In the genomic region with DNA sequence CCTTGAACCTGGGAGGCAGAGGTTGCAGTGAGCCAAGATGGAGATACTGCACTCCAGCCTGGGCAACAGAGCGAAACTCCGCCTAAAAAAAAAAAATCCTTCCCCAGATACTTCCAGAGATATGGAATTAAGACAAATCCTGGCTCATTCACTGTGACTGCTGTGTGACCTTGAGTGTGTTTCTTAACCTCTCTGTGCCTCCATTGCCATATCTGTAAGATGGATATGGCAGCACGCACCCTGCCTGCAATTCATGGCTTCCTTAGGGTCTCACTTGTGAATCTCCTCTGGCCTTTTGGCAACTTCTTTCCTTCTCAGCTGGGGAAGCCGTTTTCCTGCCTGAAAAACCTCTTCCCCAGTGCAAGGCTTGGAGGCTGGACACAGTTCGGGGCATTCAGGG, we compare ENCODE assay signal across 14 cellular contexts. TPM values are rescaled to one million over a fixed set of nuclear protein-coding genes. Genes with fewer than 3 reads are reported as not detected.
DNase-seq lines count a peak whose midpoint lies in the region; ATAC-seq, FAIRE-seq and TF ChIP-seq lines count a peak whose summit lies in the region.
"Had no signal": no experiment of that assay in that cellular context is flagged by ENCODE, and none has a peak within 500 bp of the region (broad histone marks: within the 10 kb centered on the region; RNA-seq: fewer than 3 reads in every experiment).

No MANE protein-coding gene starts in this region.

- ATAC-seq in HepG2 (no peak), right lobe of liver (no peak), HG03457 (IDR thresholded peaks at IDR 0.05; ENCODE audit: unreplicated experiment) (no peak)

- no peaks in the 10 kb centered on the region for H3K79me1 ChIP-seq in neuronal stem cell (ENCODE audit: low read depth, low read length)

- H3K4me1 ChIP-seq in HepG2 (ENCODE audit: insufficient read depth, low read length) (no peaks in the 10 kb centered on the region), right lobe of liver (no peaks in the 10 kb centered on the region), neuronal stem cell (ENCODE audit: control insufficient read depth in 2 of 2, insufficient read depth in 1 of 2, low read depth in 1 of 2, low read length in 2 of 2) (peaks cover 3% of the 10 kb centered on the region in 2 donors)
- H3K4me1 ChIP-seq: BLaER1 treated with 17β-estradiol and CSF1 and Interleukin-3, amounts not matched to agents 10 nM and 100 nM had no signal

- H3K4me3 ChIP-seq in HepG2 (replicated peaks in 1 of 3; ENCODE audit: insufficient read depth in 1 of 3, low read depth in 2 of 3, low read length in 3 of 3): no peak overlapping the region
- no peak overlapping the region for H3K4me3 ChIP-seq in right lobe of liver
- H3K4me3 ChIP-seq in neuronal stem cell (ENCODE audit: low read length in 2 of 2): no peak overlapping the region
- H3K4me3 ChIP-seq: BLaER1 treated with 17β-estradiol and CSF1 and Interleukin-3, amounts not matched to agents 10 nM and 100 nM had no signal

- no peak overlapping the region for H4K91ac ChIP-seq in neuronal stem cell (ENCODE audit: low read depth, low read length, poor library complexity)

- H4K20me1 ChIP-seq in HepG2 (ENCODE audit: insufficient read depth, low read length): no peaks in the 10 kb centered on the region
- H4K20me1 ChIP-seq: BLaER1 treated with 17β-estradiol and CSF1 and Interleukin-3, amounts not matched to agents 10 nM and 100 nM had no signal

- peaks cover 0 to 11% (median 5%) of the 10 kb centered on the region in 5 experiments for H3K9me3 Mint-ChIP-seq in brain

- H3K4me3 Mint-ChIP-seq in brain: peak overlapping the region in 4 of 5 experiments; percentile 30 to 62 (median 46)

- H3K9me3 ChIP-seq in HepG2 (ENCODE audit: low read length) (no peaks in the 10 kb centered on the region), right lobe of liver (no peaks in the 10 kb centered on the region), neuronal stem cell (replicated peaks in 1 of 2; ENCODE audit: control insufficient read depth in 2 of 2, insufficient read depth in 1 of 2, low read depth in 1 of 2, low read length in 2 of 2) (no peaks in the 10 kb centered on the region)
- H3K9me3 ChIP-seq: BLaER1 treated with 17β-estradiol and CSF1 and Interleukin-3, amounts not matched to agents 10 nM and 100 nM had no signal

- H2BK5ac ChIP-seq in neuronal stem cell (ENCODE audit: low read length): no peak overlapping the region

- DNase-seq in HepG2 (ENCODE audit: low spot score): no peak
- no peak for DNase-seq in right lobe of liver
- no peak for DNase-seq in neuronal stem cell (ENCODE audit: low spot score)
- no peak for DNase-seq in head of caudate nucleus
- DNase-seq in retina: no peak
- DNase-seq in GF-D8 (lab: John Stamatoyannopoulos, UW): no peak
- DNase-seq: ACHN; CD4-positive, CD25-positive, alpha-beta regulatory T cell; DMS53 had no signal

- H2BK15ac ChIP-seq in neuronal stem cell (ENCODE audit: low read length): peak overlapping the region; percentile 30

- no peaks in the 10 kb centered on the region for H3K36me3 Mint-ChIP-seq in brain

- in situ Hi-C loops in HepG2 (cut with HindIII; ENCODE audit: extremely low pct_ligation_motif_present, low pct_unique_long_range_greater_than_20kb): no loop called here

- intact Hi-C loops in HepG2 (cut with micrococcal nuclease; ENCODE audit: unreplicated experiment) (no loop called here), right lobe of liver (cut with DNase I) (no loop called here), head of caudate nucleus (cut with DNase I) (no loop called here)

- H3K79me2 ChIP-seq in HepG2 (ENCODE audit: insufficient read depth, low read length): no peaks in the 10 kb centered on the region

- CTCF ChIA-PET in HepG2 (lab: Yijun Ruan, JAX; ENCODE audit: low intra/inter-chr PET ratio, low total read pairs): no interaction called here

- H3K27ac Mint-ChIP-seq in brain: no peak overlapping the region
- H3K27ac Mint-ChIP-seq: CD4-positive, CD25-positive, alpha-beta regulatory T cell had no signal

- no peak overlapping the region for H3K4ac ChIP-seq in neuronal stem cell (ENCODE audit: low read length)

- H3K27ac ChIP-seq in HepG2 (ENCODE audit: extremely low read length, insufficient read depth, low read length) (no peak overlapping the region), right lobe of liver (no peak overlapping the region), neuronal stem cell (replicated peaks; ENCODE audit: low read length) (no peak overlapping the region)
- H3K27ac ChIP-seq: BLaER1 treated with 17β-estradiol and CSF1 and Interleukin-3, amounts not matched to agents 10 nM and 100 nM had no signal

- no peak overlapping the region for H2BK120ac ChIP-seq in neuronal stem cell (ENCODE audit: low read depth, low read length)

- no peak overlapping the region for H2AFZ ChIP-seq in HepG2 (ENCODE audit: low read length)
- H2AFZ ChIP-seq in neuronal stem cell (ENCODE audit: low read length): no peak overlapping the region

- peaks cover 54% of the 10 kb centered on the region for H3K27me3 Mint-ChIP-seq in brain

- no peak for TF ChIP-seq RAD21 in HepG2 (CRISPR knock-in tag; IDR thresholded peaks at IDR 0.05)

- no peak overlapping the region for H2BK12ac ChIP-seq in neuronal stem cell (ENCODE audit: low read length)

- BruUV-seq in HepG2 (replicated peaks; lab: Mats Ljungman, UMichigan): no TSS peak

- no peak for TF ChIP-seq POLR2A in HepG2 (IDR thresholded peaks at IDR 0.05; ENCODE audit: insufficient read depth in 1 of 2, low read depth in 2 of 2, low read length in 2 of 2)
- TF ChIP-seq POLR2A in right lobe of liver (IDR thresholded peaks at IDR 0.05): no peak

- H3K23ac ChIP-seq in neuronal stem cell (ENCODE audit: low read depth, low read length, poor library complexity): no peak overlapping the region

- no peak overlapping the region for H4K8ac ChIP-seq in neuronal stem cell (ENCODE audit: low read depth, low read length)

- H3K9ac ChIP-seq in HepG2 (ENCODE audit: insufficient read depth, low read depth, low read length): no peak overlapping the region
- H3K9ac ChIP-seq in neuronal stem cell (ENCODE audit: low read depth, low read length, poor library complexity): no peak overlapping the region
- H3K9ac ChIP-seq: BLaER1 treated with 17β-estradiol and CSF1 and Interleukin-3, amounts not matched to agents 10 nM and 100 nM had no signal

- WGBS in HepG2 (ENCODE audit: low lambda C conversion rate): 54% methylated on average over 5 of the region's 5 CpGs
- WGBS in right lobe of liver (ENCODE audit: insufficient coverage, low coverage, low lambda C conversion rate, missing lambda C conversion rate): 63% methylated on average over 2 of the region's 5 CpGs
- no CpG with 5 or more reads among the region's 5 CpGs for WGBS in neuronal stem cell (ENCODE audit: extremely low coverage in 2 of 2, insufficient read length in 2 of 2, insufficient replicate concordance in 1 of 2), 2 donors

- H3K27me3 ChIP-seq in HepG2 (ENCODE audit: control insufficient read depth in 1 of 2, insufficient read depth in 2 of 2, low read length in 2 of 2) (peaks cover 11 to 32% of the 10 kb centered on the region in 2 experiments; a peak in 4 of 5 replicates), right lobe of liver (peaks cover 0 to 10% of the 10 kb centered on the region in 2 donors), neuronal stem cell (ENCODE audit: control insufficient read depth in 3 of 3, insufficient read depth in 3 of 3, low read depth in 1 of 3, low read length in 3 of 3) (peaks cover 0 to 41% (median 3%) of the 10 kb centered on the region in 3 experiments)

- peak overlapping the region; percentile 98 for H2AK5ac ChIP-seq in neuronal stem cell (ENCODE audit: low read depth, low read length)

- H3K36me3 ChIP-seq in HepG2 (replicated peaks in 1 of 2; ENCODE audit: control insufficient read depth in 1 of 2, insufficient read depth in 2 of 2, low read length in 2 of 2): no peaks in the 10 kb centered on the region
- no peaks in the 10 kb centered on the region for H3K36me3 ChIP-seq in right lobe of liver
- no peaks in the 10 kb centered on the region for H3K36me3 ChIP-seq in neuronal stem cell (replicated peaks in 1 of 2; ENCODE audit: control insufficient read depth in 2 of 2, insufficient read depth in 2 of 2, low read length in 2 of 2)
- H3K36me3 ChIP-seq: BLaER1 treated with 17β-estradiol and CSF1 and Interleukin-3, amounts not matched to agents 10 nM and 100 nM had no signal

- TF ChIP-seq CTCF in HepG2 (CRISPR knock-in tag; IDR thresholded peaks at IDR 0.05) (no peak), right lobe of liver (IDR thresholded peaks at IDR 0.05) (no peak), brain (conservative IDR thresholded peaks at IDR 0.05) (no peak)

- TF ChIP-seq EP300 in HepG2 (IDR thresholded peaks at IDR 0.05; ENCODE audit: low read depth in 2 of 2, low read length in 2 of 2): no peak
- no peak for TF ChIP-seq EP300 in HepG2 (CRISPR knock-in tag; IDR thresholded peaks at IDR 0.05; ENCODE audit: borderline replicate concordance)

- no peak overlapping the region for H3K18ac ChIP-seq in neuronal stem cell (ENCODE audit: low read length)

- no peak for FAIRE-seq in HepG2 (lab: Jason Lieb, UNC)

- no peak overlapping the region for H3K4me2 ChIP-seq in HepG2 (ENCODE audit: low read depth, low read length)
- H3K4me2 ChIP-seq in neuronal stem cell (ENCODE audit: insufficient read depth, low read length, poor library complexity, severe bottlenecking): no peak overlapping the region
- H3K4me2 ChIP-seq: BLaER1 treated with 17β-estradiol and CSF1 and Interleukin-3, amounts not matched to agents 10 nM and 100 nM had no signal

- no peak overlapping the region for H3K14ac ChIP-seq in neuronal stem cell (ENCODE audit: low read length)

- H3K4me1 Mint-ChIP-seq in brain: peaks cover 13% of the 10 kb centered on the region

- POLR2A ChIA-PET in HepG2 (lab: Yijun Ruan, JAX): no interaction called here

RNA-seq across cellular contexts. Expression of a gene that starts 33.8 kb away (rescaled TPM):
- not detected in 2 replicates for total RNA-seq in HepG2 (2016; rRNA removed; fragmentation: Illumina TruSeq; extraction: Trizol)
- not detected in 2 replicates for total RNA-seq in HepG2 (2016; cell fraction: cytosol; rRNA removed; fragmentation: Illumina TruSeq; extraction: Trizol; ENCODE audit: low read depth)
- total RNA-seq in HepG2 (2016; cell fraction: insoluble cytoplasmic fraction; rRNA removed; fragmentation: Illumina TruSeq; extraction: Trizol): not detected in 2 replicates
- not detected in 2 replicates for total RNA-seq in HepG2 (2016; cell fraction: membrane; rRNA removed; fragmentation: Illumina TruSeq; extraction: Trizol)
- not detected in 2 replicates for total RNA-seq in HepG2 (2016; cell fraction: nucleus; rRNA removed; fragmentation: Illumina TruSeq; extraction: Trizol)
- under 0.01 and 0.01 TPM in 2 replicates for polyA plus RNA-seq in HepG2 (2011; rRNA removed)
- polyA plus RNA-seq in HepG2 (2011; cell fraction: cytosol; rRNA removed): 0.01 TPM in 1 of 2 replicates, not detected in the other
- 0.03 TPM in 1 of 2 replicates, not detected in the other for polyA plus RNA-seq in HepG2 (2011; cell fraction: nucleus; rRNA removed)
- not detected in 2 replicates for polyA plus RNA-seq in HepG2 (2012)
- polyA plus RNA-seq in HepG2 (2016; cell fraction: cytosol; fragmentation: Illumina TruSeq; extraction: Trizol; ENCODE audit: low read depth): not detected in 2 replicates
- polyA plus RNA-seq in HepG2 (2016; cell fraction: insoluble cytoplasmic fraction; fragmentation: Illumina TruSeq; extraction: Trizol; ENCODE audit: low read depth): 0.02 TPM in 1 of 2 replicates, not detected in the other
- polyA plus RNA-seq in HepG2 (2016; cell fraction: membrane; fragmentation: Illumina TruSeq; extraction: Trizol; ENCODE audit: low read depth): not detected in 2 replicates
- polyA plus RNA-seq in HepG2 (2016; cell fraction: nucleus; fragmentation: Illumina TruSeq; extraction: Trizol; ENCODE audit: insufficient read depth, low read depth): not detected in 2 replicates
- polyA minus RNA-seq in HepG2 (2011; rRNA and poly(A)+ RNA removed; ENCODE audit: low replicate concordance): not detected in 2 replicates
- not detected in 2 replicates for polyA minus RNA-seq in HepG2 (2011; cell fraction: cytosol; rRNA and poly(A)+ RNA removed)
- polyA minus RNA-seq in HepG2 (2011; cell fraction: nucleus; rRNA and poly(A)+ RNA removed): not detected in 2 replicates
- not detected for total RNA-seq in right lobe of liver
- not detected for polyA plus RNA-seq in brain (ENCODE audit: insufficient read depth, low read depth, low replicate concordance)
- polyA plus RNA-seq in neuronal stem cell (2013, experiment 1 of 2): 0.03 TPM
- 0.01 TPM for polyA plus RNA-seq in neuronal stem cell (2013, experiment 2 of 2)
- total RNA-seq: CD4-positive, CD25-positive, alpha-beta regulatory T cell; H4; HT1080 had no signal
- polyA plus RNA-seq: CD4-positive, CD25-positive, alpha-beta regulatory T cell had no signal
